In genomic region chr16:74025-74424, GRCh38 we compare ENCODE assay signal across 1 cellular context.
TF ChIP-seq lines count a peak whose summit lies in the region.

No MANE protein-coding gene starts in this region.

TF ChIP-seq in H1, 55 proteins besides CTCF, POLR2A, EP300 and RAD21:
- TF ChIP-seq CEBPB (IDR thresholded peaks at IDR 0.05; ENCODE audit: low read depth, low read length) (no peak), SIN3A (conservative IDR thresholded peaks at IDR 0.05 in 1 of 2, IDR thresholded peaks at IDR 0.05 in 1 of 2; ENCODE audit: low read depth in 1 of 2, low read length in 2 of 2) (no peak), CTBP2 (IDR thresholded peaks at IDR 0.05; ENCODE audit: borderline replicate concordance, insufficient read depth, insufficient read length, low read length) (no peak), CBX8 (IDR thresholded peaks at IDR 0.05; ENCODE audit: borderline replicate concordance, low read depth, low read length) (no peak), YY1 (IDR thresholded peaks at IDR 0.05; ENCODE audit: low read depth, low read length) (no peak)
